ENCODE assay signal across 38 cellular contexts in genomic region chr10:129360046-129360445, GRCh38.
"Had no signal": no experiment of that assay in that cellular context is flagged by ENCODE, and none has a peak within 500 bp of the region (broad histone marks: within the 10 kb centered on the region; RNA-seq: fewer than 3 reads in every experiment).

No MANE protein-coding gene starts in this region.

- H3K4me1 Mint-ChIP-seq: activated naive CD4-positive, alpha-beta T cell treated with anti-CD3 and anti-CD28 coated beads, Interleukin-2, amount 10 ng/mL, durations not matched to agents 7 days and 5 days; activated naive CD4-positive, alpha-beta T cell treated with anti-CD3 and anti-CD28 coated beads, Interleukin-2, amount 50 U/mL, for 24 hours; activated naive CD8-positive, alpha-beta T cell treated with anti-CD3 and anti-CD28 coated beads for 36 hours; activated naive CD8-positive, alpha-beta T cell treated with anti-CD3 and anti-CD28 coated beads, Interleukin-2, amount 10 ng/mL, durations not matched to agents 7 days and 5 days; activated naive CD8-positive, alpha-beta T cell treated with anti-CD3 and anti-CD28 coated beads, Interleukin-2, amount 50 U/mL, for 24 hours; activated T-helper 17 cell treated with anti-CD3 and anti-CD28 coated beads, Interleukin-2, amount 50 U/mL, for 72 hours; brain; central memory CD8-positive, alpha-beta T cell had no signal

- H3K9me3 Mint-ChIP-seq: activated naive CD4-positive, alpha-beta T cell treated with anti-CD3 and anti-CD28 coated beads, Interleukin-2, amount 10 ng/mL, durations not matched to agents 7 days and 5 days; activated T-helper 17 cell treated with anti-CD3 and anti-CD28 coated beads, Interleukin-2, amount 50 U/mL, for 72 hours had no signal

- H3K9me3 ChIP-seq: body of pancreas had no signal

- ATAC-seq: activated naive CD4-positive, alpha-beta T cell treated with anti-CD3 and anti-CD28 coated beads, Interleukin-2, amount 50 U/mL, for 72 hours; activated naive CD8-positive, alpha-beta T cell treated with anti-CD3 and anti-CD28 coated beads, Interleukin-2, amount 50 U/mL, for 24 hours; activated T-cell treated with anti-CD3 and anti-CD28 coated beads, Interleukin-2, amount 50 U/mL, for 4 hours; activated T-cell treated with anti-CD3 and anti-CD28 coated beads, Interleukin-2, amount 50 U/mL, for 72 hours; activated T-helper 17 cell treated with anti-CD3 and anti-CD28 coated beads, Interleukin-2, amount 50 U/mL, for 72 hours; body of pancreas had no signal

- H3K4me3 ChIP-seq: adrenal gland, ascending aorta, body of pancreas, breast epithelium, cardiac muscle cell had no signal

- H3K27ac ChIP-seq: adrenal gland, ascending aorta, body of pancreas, brain microvascular endothelial cell, breast epithelium, cardiac muscle cell had no signal

- H3K36me3 ChIP-seq: adrenal gland, ascending aorta, brain microvascular endothelial cell, breast epithelium, cardiac muscle cell had no signal

- H3K4me1 ChIP-seq: adrenal gland, ascending aorta, body of pancreas, breast epithelium had no signal

- H3K27ac Mint-ChIP-seq: activated naive CD4-positive, alpha-beta T cell treated with anti-CD3 and anti-CD28 coated beads for 36 hours; activated naive CD4-positive, alpha-beta T cell treated with anti-CD3 and anti-CD28 coated beads, Interleukin-2, amount 10 ng/mL, durations not matched to agents 7 days and 5 days; activated naive CD4-positive, alpha-beta T cell treated with anti-CD3 and anti-CD28 coated beads, Interleukin-2, amount 50 U/mL, for 24 hours; activated naive CD4-positive, alpha-beta T cell treated with anti-CD3 and anti-CD28 coated beads, Interleukin-2, amount 50 U/mL, for 72 hours; activated naive CD8-positive, alpha-beta T cell; activated naive CD8-positive, alpha-beta T cell treated with anti-CD3 and anti-CD28 coated beads for 36 hours; activated naive CD8-positive, alpha-beta T cell treated with anti-CD3 and anti-CD28 coated beads, Interleukin-2, amount 10 ng/mL, durations not matched to agents 7 days and 5 days; activated naive CD8-positive, alpha-beta T cell treated with anti-CD3 and anti-CD28 coated beads, Interleukin-2, amount 50 U/mL, for 24 hours; activated T-cell treated with anti-CD3 and anti-CD28 coated beads, Interleukin-2, amount 50 U/mL, for 24 hours; activated T-cell treated with anti-CD3 and anti-CD28 coated beads, Interleukin-2, amount 50 U/mL, for 72 hours; activated T-helper 1 cell treated with anti-CD3 and anti-CD28 coated beads, Interleukin-12 subunit alpha, Interleukin-12 subunit beta, Interleukin-2, Interleukin-4 antibody, amounts not matched to agents 30 ng/mL and 10 ng/mL and 1 ng/mL, durations not matched to agents 14 hours and 24 hours and 36 hours; activated T-helper 17 cell treated with anti-CD3 and anti-CD28 coated beads, Interleukin-2, amount 50 U/mL, for 72 hours; activated T-helper 2 cell treated with anti-CD3 and anti-CD28 coated beads, Interferon-gamma antibody, Interleukin-2, Interleukin-4, amounts not matched to agents 10 μg/mL and 5 μg/mL and 100 μg/mL, durations not matched to agents 14 hours and 24 hours and 36 hours; brain had no signal

- DNase-seq: activated effector memory CD4-positive, alpha-beta T cell treated with anti-CD3 and anti-CD28 coated beads, Interleukin-2, amount 50 U/mL, for 16 hours; activated effector memory CD4-positive, alpha-beta T cell treated with Interleukin-2 at 50 U/mL for 16 hours; activated gamma-delta T cell; activated gamma-delta T cell treated with Interleukin-2 at 50 U/mL for 16 hours; activated naive CD4-positive, alpha-beta T cell; activated naive CD4-positive, alpha-beta T cell treated with anti-CD3 and anti-CD28 coated beads for 36 hours; activated naive CD4-positive, alpha-beta T cell treated with anti-CD3 and anti-CD28 coated beads, Interleukin-2, amount 10 ng/mL, durations not matched to agents 7 days and 5 days; activated naive CD4-positive, alpha-beta T cell treated with anti-CD3 and anti-CD28 coated beads, Interleukin-2, amount 50 U/mL, for 16 hours; activated naive CD4-positive, alpha-beta T cell treated with Interleukin-2 at 50 U/mL for 16 hours; activated naive CD8-positive, alpha-beta T cell treated with anti-CD3 and anti-CD28 coated beads for 36 hours; activated naive CD8-positive, alpha-beta T cell treated with anti-CD3 and anti-CD28 coated beads, Interleukin-2, amount 10 ng/mL, durations not matched to agents 7 days and 5 days; activated naive CD8-positive, alpha-beta T cell treated with anti-CD3 and anti-CD28 coated beads, Interleukin-2, amount 50 U/mL, for 24 hours; activated T-cell treated with anti-CD3 and anti-CD28 coated beads for 4 hours; activated T-cell treated with anti-CD3 and anti-CD28 coated beads, Interleukin-2, amount 50 U/mL, for 1 hour; activated T-cell treated with anti-CD3 and anti-CD28 coated beads, Interleukin-2, amount 50 U/mL, for 24 hours; activated T-cell treated with anti-CD3 and anti-CD28 coated beads, Interleukin-2, amount 50 U/mL, for 4 hours; activated T-cell treated with anti-CD3 and anti-CD28 coated beads, Interleukin-2, amount 50 U/mL, for 48 hours; activated T-cell treated with anti-CD3 and anti-CD28 coated beads, Interleukin-2, amount 50 U/mL, for 72 hours; adrenal gland; amniotic stem cell; amygdala; anterior cingulate cortex; aorta; body of pancreas; brain microvascular endothelial cell; caudate nucleus; central memory CD4-positive, alpha-beta T cell had no signal

- H3K4me3 Mint-ChIP-seq: activated naive CD4-positive, alpha-beta T cell treated with anti-CD3 and anti-CD28 coated beads for 36 hours; activated naive CD4-positive, alpha-beta T cell treated with anti-CD3 and anti-CD28 coated beads, Interleukin-2, amount 10 ng/mL, durations not matched to agents 7 days and 5 days; activated naive CD4-positive, alpha-beta T cell treated with anti-CD3 and anti-CD28 coated beads, Interleukin-2, amount 50 U/mL, for 24 hours; activated naive CD8-positive, alpha-beta T cell; activated naive CD8-positive, alpha-beta T cell treated with anti-CD3 and anti-CD28 coated beads for 36 hours; activated naive CD8-positive, alpha-beta T cell treated with anti-CD3 and anti-CD28 coated beads, Interleukin-2, amount 10 ng/mL, durations not matched to agents 7 days and 5 days; activated naive CD8-positive, alpha-beta T cell treated with anti-CD3 and anti-CD28 coated beads, Interleukin-2, amount 50 U/mL, for 24 hours; activated T-cell treated with anti-CD3 and anti-CD28 coated beads, Interleukin-2, amount 50 U/mL, for 24 hours; activated T-cell treated with anti-CD3 and anti-CD28 coated beads, Interleukin-2, amount 50 U/mL, for 4 hours; activated T-cell treated with anti-CD3 and anti-CD28 coated beads, Interleukin-2, amount 50 U/mL, for 72 hours; activated T-helper 1 cell treated with anti-CD3 and anti-CD28 coated beads, Interleukin-12 subunit alpha, Interleukin-12 subunit beta, Interleukin-2, Interleukin-4 antibody, amounts not matched to agents 30 ng/mL and 10 ng/mL and 1 ng/mL, durations not matched to agents 14 hours and 24 hours and 36 hours; activated T-helper 17 cell treated with anti-CD3 and anti-CD28 coated beads, Interleukin-2, amount 50 U/mL, for 72 hours; brain; central memory CD8-positive, alpha-beta T cell had no signal

- H3K27me3 ChIP-seq: adrenal gland, ascending aorta, body of pancreas, brain microvascular endothelial cell, breast epithelium, cardiac muscle cell had no signal

- H3K36me3 Mint-ChIP-seq: activated naive CD4-positive, alpha-beta T cell treated with anti-CD3 and anti-CD28 coated beads, Interleukin-2, amount 10 ng/mL, durations not matched to agents 7 days and 5 days; activated naive CD4-positive, alpha-beta T cell treated with anti-CD3 and anti-CD28 coated beads, Interleukin-2, amount 50 U/mL, for 24 hours; activated naive CD8-positive, alpha-beta T cell; activated naive CD8-positive, alpha-beta T cell treated with anti-CD3 and anti-CD28 coated beads for 36 hours; activated naive CD8-positive, alpha-beta T cell treated with anti-CD3 and anti-CD28 coated beads, Interleukin-2, amount 10 ng/mL, durations not matched to agents 7 days and 5 days; brain had no signal

- H3K27me3 Mint-ChIP-seq: activated naive CD8-positive, alpha-beta T cell; activated naive CD8-positive, alpha-beta T cell treated with anti-CD3 and anti-CD28 coated beads, Interleukin-2, amount 10 ng/mL, durations not matched to agents 7 days and 5 days; activated naive CD8-positive, alpha-beta T cell treated with anti-CD3 and anti-CD28 coated beads, Interleukin-2, amount 50 U/mL, for 24 hours; activated T-cell treated with anti-CD3 and anti-CD28 coated beads, Interleukin-2, amount 50 U/mL, for 24 hours had no signal
